ENCODE assay signal across 25 cellular contexts in genomic region chr7:8018961-8019360, GRCh38.
"Had no signal": no experiment of that assay in that cellular context is flagged by ENCODE, and none has a peak within 500 bp of the region (broad histone marks: within the 10 kb centered on the region; RNA-seq: fewer than 3 reads in every experiment).

No MANE protein-coding gene starts in this region.

- H3K9me3 Mint-ChIP-seq: activated CD8-positive, alpha-beta T cell treated with anti-CD3 and anti-CD28 coated beads for 36 hours; activated naive CD4-positive, alpha-beta T cell treated with anti-CD3 and anti-CD28 coated beads, Interleukin-2, amount 10 ng/mL, durations not matched to agents 7 days and 5 days; activated naive CD8-positive, alpha-beta T cell treated with anti-CD3 and anti-CD28 coated beads, Interleukin-2, amount 50 U/mL, for 24 hours; nephron; stimulated activated naive B cell treated with anti-CD40 and anti-IgM and Interleukin-4, amounts not matched to agents 10 μg/mL and 1 μg/mL and 100 μg/mL, for 72 hours had no signal

- DNase-seq: activated CD4-positive, alpha-beta T cell treated with anti-CD3 and anti-CD28 coated beads for 4 hours; activated CD8-positive, alpha-beta T cell treated with anti-CD3 and anti-CD28 coated beads for 36 hours; activated naive CD4-positive, alpha-beta T cell treated with anti-CD3 and anti-CD28 coated beads, Interleukin-2, amount 10 ng/mL, durations not matched to agents 7 days and 5 days; activated naive CD8-positive, alpha-beta T cell treated with anti-CD3 and anti-CD28 coated beads, Interleukin-2, amount 50 U/mL, for 24 hours; activated T-cell treated with anti-CD3 and anti-CD28 coated beads, Interleukin-2, amount 50 U/mL, for 1 hour; anterior cingulate cortex; caudate nucleus; erythroblast; foreskin melanocyte; glutamatergic neuron; hypothalamus; sigmoid colon; spleen; stimulated activated CD4-positive, alpha-beta T cell treated with anti-CD3 and anti-CD28 coated beads, Interleukin-4, amount 100 ng/mL, for 4 hours; stimulated activated naive B cell treated with anti-CD40 and anti-IgM and Interleukin-4, amounts not matched to agents 10 μg/mL and 1 μg/mL and 100 μg/mL, for 72 hours; upper lobe of left lung; WERI-Rb-1 had no signal

- H3K4me3 Mint-ChIP-seq: activated CD8-positive, alpha-beta T cell treated with anti-CD3 and anti-CD28 coated beads for 36 hours; activated naive CD4-positive, alpha-beta T cell treated with anti-CD3 and anti-CD28 coated beads, Interleukin-2, amount 10 ng/mL, durations not matched to agents 7 days and 5 days; activated naive CD8-positive, alpha-beta T cell treated with anti-CD3 and anti-CD28 coated beads, Interleukin-2, amount 50 U/mL, for 24 hours; brain; nephron; stimulated activated naive B cell treated with anti-CD40 and anti-IgM and Interleukin-4, amounts not matched to agents 10 μg/mL and 1 μg/mL and 100 μg/mL, for 72 hours had no signal

- H3K27ac Mint-ChIP-seq: activated CD8-positive, alpha-beta T cell treated with anti-CD3 and anti-CD28 coated beads for 36 hours; activated naive CD4-positive, alpha-beta T cell treated with anti-CD3 and anti-CD28 coated beads, Interleukin-2, amount 10 ng/mL, durations not matched to agents 7 days and 5 days; activated naive CD8-positive, alpha-beta T cell treated with anti-CD3 and anti-CD28 coated beads, Interleukin-2, amount 50 U/mL, for 24 hours; brain; nephron; stimulated activated naive B cell treated with anti-CD40 and anti-IgM and Interleukin-4, amounts not matched to agents 10 μg/mL and 1 μg/mL and 100 μg/mL, for 72 hours had no signal

- H3K9me3 ChIP-seq: sigmoid colon, spleen, thoracic aorta, upper lobe of left lung had no signal

- H3K36me3 ChIP-seq: thoracic aorta had no signal

- H3K4me1 Mint-ChIP-seq: nephron had no signal

- H3K4me3 ChIP-seq: lung, sigmoid colon, spleen, thoracic aorta, upper lobe of left lung had no signal

- FAIRE-seq: colon, endometrium, keratinocyte had no signal

- ATAC-seq: activated CD8-positive, alpha-beta T cell treated with anti-CD3 and anti-CD28 coated beads for 36 hours; activated naive CD8-positive, alpha-beta T cell treated with anti-CD3 and anti-CD28 coated beads, Interleukin-2, amount 50 U/mL, for 24 hours; left lobe of liver had no signal

- H3K4me1 ChIP-seq: sigmoid colon had no signal

- H3K27ac ChIP-seq: sigmoid colon, spleen, thoracic aorta, upper lobe of left lung, WERI-Rb-1 had no signal

- H3K27me3 ChIP-seq: sigmoid colon, spleen, upper lobe of left lung had no signal
